15 cellular contexts compared by ENCODE assay signal in genomic region chr2:101515512-101515911, GRCh38. TPM values are rescaled to one million over a fixed set of nuclear protein-coding genes. Genes with fewer than 3 reads are reported as not detected.
DNase-seq lines count a peak whose midpoint lies in the region; ATAC-seq, FAIRE-seq and TF ChIP-seq lines count a peak whose summit lies in the region.
"Had no signal": no experiment of that assay in that cellular context is flagged by ENCODE, and none has a peak within 500 bp of the region (broad histone marks: within the 10 kb centered on the region; RNA-seq: fewer than 3 reads in every experiment).

No MANE protein-coding gene starts in this region.

- H3K27me3 ChIP-seq in liver (ENCODE audit: control insufficient read depth in 4 of 4, insufficient read depth in 4 of 4, low read length in 3 of 4) (no peaks in the 10 kb centered on the region), HepG2 (ENCODE audit: control insufficient read depth in 1 of 2, insufficient read depth in 2 of 2, low read length in 2 of 2) (peaks cover 2 to 18% of the 10 kb centered on the region in 2 experiments; a peak in 1 of 5 replicates)
- H3K27me3 ChIP-seq: esophagus squamous epithelium had no signal

- no peak for TF ChIP-seq POLR2A in HepG2 (IDR thresholded peaks at IDR 0.05; ENCODE audit: insufficient read depth in 1 of 2, low read depth in 2 of 2, low read length in 2 of 2)

- no peak for FAIRE-seq in HepG2 (lab: Jason Lieb, UNC)
- FAIRE-seq: A204.1 had no signal

- CTCF ChIA-PET in HepG2 (lab: Yijun Ruan, JAX; ENCODE audit: low intra/inter-chr PET ratio, low total read pairs), result no interaction called here
- CTCF ChIA-PET in activated CD4-positive, alpha-beta T cell treated with anti-CD3 and anti-CD28 coated beads for 36 hours (lab: Charles Lee), result no interaction called here

- 39% methylated on average over 6 of the region's 6 CpGs for WGBS in liver
- WGBS in HepG2 (ENCODE audit: low lambda C conversion rate), result 63% methylated on average over 6 of the region's 6 CpGs

- no peaks in the 10 kb centered on the region for H4K20me1 ChIP-seq in HepG2 (ENCODE audit: insufficient read depth, low read length)

- H3K9me3 ChIP-seq in liver (ENCODE audit: control insufficient read depth in 4 of 4, low read length in 3 of 4) (no peaks in the 10 kb centered on the region), HepG2 (ENCODE audit: low read length) (peaks cover 8% of the 10 kb centered on the region)
- H3K9me3 ChIP-seq: esophagus squamous epithelium had no signal

- H3K36me3 Mint-ChIP-seq in activated CD4-positive, alpha-beta T cell treated with anti-CD3 and anti-CD28 coated beads for 36 hours (ENCODE audit: low read depth), result peaks cover 6% of the 10 kb centered on the region
- H3K36me3 Mint-ChIP-seq in stimulated activated naive B cell treated with anti-CD40 and anti-IgM and Interleukin-4, amounts not matched to agents 10 μg/mL and 1 μg/mL and 100 μg/mL, for 72 hours, result peaks cover 6 to 14% of the 10 kb centered on the region in 2 donors
- H3K36me3 Mint-ChIP-seq: T-cell had no signal

- peaks cover 34% of the 10 kb centered on the region for H3K4me1 Mint-ChIP-seq in activated CD4-positive, alpha-beta T cell treated with anti-CD3 and anti-CD28 coated beads for 36 hours
- H3K4me1 Mint-ChIP-seq in stimulated activated naive B cell treated with anti-CD40 and anti-IgM and Interleukin-4, amounts not matched to agents 10 μg/mL and 1 μg/mL and 100 μg/mL, for 72 hours, result peaks cover 11 to 43% of the 10 kb centered on the region in 2 donors

- peak overlapping the region in 1 of 2 donors; percentile 6 for H3K27ac ChIP-seq in liver (ENCODE audit: low read depth in 1 of 2, low read length in 2 of 2)
- H3K27ac ChIP-seq in HepG2 (ENCODE audit: extremely low read length, insufficient read depth, low read length), result no peak overlapping the region
- H3K27ac ChIP-seq: esophagus squamous epithelium, tibial artery had no signal

- BruUV-seq in HepG2 (replicated peaks; lab: Mats Ljungman, UMichigan), result no TSS peak

- H3K27ac Mint-ChIP-seq in activated CD4-positive, alpha-beta T cell treated with anti-CD3 and anti-CD28 coated beads for 36 hours, result no peak overlapping the region
- H3K27ac Mint-ChIP-seq in stimulated activated naive B cell treated with anti-CD40 and anti-IgM and Interleukin-4, amounts not matched to agents 10 μg/mL and 1 μg/mL and 100 μg/mL, for 72 hours, result no peak overlapping the region
- H3K27ac Mint-ChIP-seq: activated CD4-positive, alpha-beta T cell treated with anti-CD3 and anti-CD28 coated beads, Interleukin-2, amount 10 ng/mL, durations not matched to agents 7 days and 5 days; T-cell had no signal

- intact Hi-C loops in HepG2 (cut with micrococcal nuclease; ENCODE audit: unreplicated experiment), result loop anchor here (5.0 kb wide), 2 partner anchors 247 to 317 kb away; no protein-coding TSS in a partner anchor
- intact Hi-C loops in activated CD4-positive, alpha-beta T cell treated with anti-CD3 and anti-CD28 coated beads for 36 hours (cut with DNase I, micrococcal nuclease), result no loop called here

- H2AFZ ChIP-seq in HepG2 (ENCODE audit: low read length), result no peak overlapping the region

- no peak for TF ChIP-seq CTCF in liver (IDR thresholded peaks at IDR 0.05; ENCODE audit: low read depth, low read length, missing input control)
- TF ChIP-seq CTCF in HepG2 (CRISPR knock-in tag; IDR thresholded peaks at IDR 0.05), result no peak
- no peak for TF ChIP-seq CTCF in cardiac fibroblast (IDR thresholded peaks at IDR 0.05; ENCODE audit: low read depth, low read length)

- H3K36me3 ChIP-seq in liver (ENCODE audit: control insufficient read depth in 4 of 4, insufficient read depth in 3 of 4, low read depth in 1 of 4, low read length in 3 of 4) (no peaks in the 10 kb centered on the region), HepG2 (replicated peaks in 1 of 2; ENCODE audit: control insufficient read depth in 1 of 2, insufficient read depth in 2 of 2, low read length in 2 of 2) (no peaks in the 10 kb centered on the region)
- H3K36me3 ChIP-seq: esophagus squamous epithelium, tibial artery had no signal

- TF ChIP-seq RAD21 in liver (IDR thresholded peaks at IDR 0.05) (no peak), HepG2 (CRISPR knock-in tag; IDR thresholded peaks at IDR 0.05) (no peak)

- H3K4me2 ChIP-seq in HepG2 (ENCODE audit: low read depth, low read length), result no peak overlapping the region

- H3K9me3 Mint-ChIP-seq in activated CD4-positive, alpha-beta T cell treated with anti-CD3 and anti-CD28 coated beads for 36 hours (ENCODE audit: low read depth), result peaks cover 11% of the 10 kb centered on the region
- H3K9me3 Mint-ChIP-seq in stimulated activated naive B cell treated with anti-CD40 and anti-IgM and Interleukin-4, amounts not matched to agents 10 μg/mL and 1 μg/mL and 100 μg/mL, for 72 hours, result peaks cover 9 to 13% of the 10 kb centered on the region in 2 donors

- H3K4me3 ChIP-seq in liver (ENCODE audit: low read depth in 1 of 3, low read length in 3 of 3) (no peak overlapping the region), HepG2 (replicated peaks in 1 of 3; ENCODE audit: insufficient read depth in 1 of 3, low read depth in 2 of 3, low read length in 3 of 3) (no peak overlapping the region), cardiac fibroblast (replicated peaks in 1 of 2; ENCODE audit: low read depth in 2 of 2, low read length in 2 of 2) (no peak overlapping the region)
- H3K4me3 ChIP-seq: esophagus squamous epithelium, tibial artery had no signal

- no peaks in the 10 kb centered on the region for H3K27me3 Mint-ChIP-seq in activated CD4-positive, alpha-beta T cell treated with anti-CD3 and anti-CD28 coated beads for 36 hours
- peaks cover 8 to 9% of the 10 kb centered on the region in 2 donors for H3K27me3 Mint-ChIP-seq in stimulated activated naive B cell treated with anti-CD40 and anti-IgM and Interleukin-4, amounts not matched to agents 10 μg/mL and 1 μg/mL and 100 μg/mL, for 72 hours
- H3K27me3 Mint-ChIP-seq: T-cell had no signal

- no peak for DNase-seq in HepG2 (ENCODE audit: low spot score)
- DNase-seq in cardiac fibroblast (ENCODE audit: low read depth in 2 of 2), result peak; percentile 64 to 72
- DNase-seq in lung microvascular endothelial cell (ENCODE audit: low read depth in 2 of 2), result peak; percentile 78 to 84
- no peak for DNase-seq in activated CD4-positive, alpha-beta T cell treated with anti-CD3 and anti-CD28 coated beads for 36 hours
- no peak for DNase-seq in stimulated activated naive B cell treated with anti-CD40 and anti-IgM and Interleukin-4, amounts not matched to agents 10 μg/mL and 1 μg/mL and 100 μg/mL, for 72 hours
- no peak for DNase-seq in activated effector memory CD4-positive, alpha-beta T cell treated with anti-CD3 and anti-CD28 coated beads, Interleukin-2, amount 50 U/mL, for 16 hours
- DNase-seq: activated CD4-positive, alpha-beta T cell treated with anti-CD3 and anti-CD28 coated beads, Interleukin-2, amount 10 ng/mL, durations not matched to agents 7 days and 5 days; esophagus squamous epithelium; NCI-H226; T-cell; tibial artery had no signal

- H3K4me3 Mint-ChIP-seq in activated CD4-positive, alpha-beta T cell treated with anti-CD3 and anti-CD28 coated beads for 36 hours, result no peak overlapping the region
- no peak overlapping the region for H3K4me3 Mint-ChIP-seq in stimulated activated naive B cell treated with anti-CD40 and anti-IgM and Interleukin-4, amounts not matched to agents 10 μg/mL and 1 μg/mL and 100 μg/mL, for 72 hours
- H3K4me3 Mint-ChIP-seq: activated CD4-positive, alpha-beta T cell treated with anti-CD3 and anti-CD28 coated beads, Interleukin-2, amount 10 ng/mL, durations not matched to agents 7 days and 5 days; T-cell had no signal

- H3K9ac ChIP-seq in liver (ENCODE audit: low read depth in 1 of 2, low read length in 2 of 2), result no peak overlapping the region
- H3K9ac ChIP-seq in HepG2 (ENCODE audit: insufficient read depth, low read depth, low read length), result no peak overlapping the region

- in situ Hi-C loops in HepG2 (cut with HindIII; ENCODE audit: extremely low pct_ligation_motif_present, low pct_unique_long_range_greater_than_20kb), result loop anchor here (5.0 kb wide), 1 partner anchor 182 kb away; the partner anchor contains the start of gene MAP4K4

- H3K4me1 ChIP-seq in liver (ENCODE audit: control insufficient read depth in 4 of 4, insufficient read depth in 4 of 4, low read length in 3 of 4) (peaks cover 0 to 19% (median 4%) of the 10 kb centered on the region in 4 donors), HepG2 (ENCODE audit: insufficient read depth, low read length) (peaks cover 37% of the 10 kb centered on the region)

- POLR2A ChIA-PET in HepG2 (lab: Yijun Ruan, JAX), result interaction anchor here (0.5 to 0.8 kb wide), 2 partner anchors 41 to 185 kb away, joined by 3 read pairs; partner anchors contain the start of gene RFX8
- POLR2A ChIA-PET in activated CD4-positive, alpha-beta T cell treated with anti-CD3 and anti-CD28 coated beads for 36 hours (lab: Charles Lee), result no interaction called here

- TF ChIP-seq EP300 in HepG2 (IDR thresholded peaks at IDR 0.05; ENCODE audit: low read depth in 2 of 2, low read length in 2 of 2) (no peak), HepG2 (CRISPR knock-in tag; IDR thresholded peaks at IDR 0.05; ENCODE audit: borderline replicate concordance) (no peak)

- ATAC-seq in HepG2 (no peak), HG02798 (IDR thresholded peaks at IDR 0.05; ENCODE audit: poor library complexity, unreplicated experiment) (no peak)
- no peak for ATAC-seq in activated CD4-positive, alpha-beta T cell treated with anti-CD3 and anti-CD28 coated beads for 36 hours
- no peak for ATAC-seq in stimulated activated naive B cell treated with anti-CD40 and anti-IgM and Interleukin-4, amounts not matched to agents 10 μg/mL and 1 μg/mL and 100 μg/mL, for 72 hours (replicated peaks)
- ATAC-seq: T-cell had no signal

- no peaks in the 10 kb centered on the region for H3K79me2 ChIP-seq in HepG2 (ENCODE audit: insufficient read depth, low read length)

RNA-seq across cellular contexts. Expression of gene RFX8, which starts 40.6 kb away (rescaled TPM):
- total RNA-seq in liver (under 1 TPM; 0.08 to 0.09 TPM), HepG2 (2016; rRNA removed; fragmentation: Illumina TruSeq; extraction: Trizol) (not detected in 2 replicates), lung microvascular endothelial cell (0.22 TPM in 1 of 2 replicates, not detected in the other)
- polyA plus RNA-seq in liver (under 1 TPM in 1 of 2 donors, not detected in 1; 0.09 TPM), HepG2 (2011; rRNA removed) (not detected in 2 replicates)
- total RNA-seq in HepG2 (2016; cell fraction: cytosol; rRNA removed; fragmentation: Illumina TruSeq; extraction: Trizol; ENCODE audit: low read depth), result not detected in 2 replicates
- not detected in 2 replicates for total RNA-seq in HepG2 (2016; cell fraction: insoluble cytoplasmic fraction; rRNA removed; fragmentation: Illumina TruSeq; extraction: Trizol)
- not detected in 2 replicates for total RNA-seq in HepG2 (2016; cell fraction: membrane; rRNA removed; fragmentation: Illumina TruSeq; extraction: Trizol)
- total RNA-seq in HepG2 (2016; cell fraction: nucleus; rRNA removed; fragmentation: Illumina TruSeq; extraction: Trizol), result not detected in 2 replicates
- polyA plus RNA-seq in HepG2 (2011; cell fraction: cytosol; rRNA removed), result not detected in 2 replicates
- not detected in 2 replicates for polyA plus RNA-seq in HepG2 (2011; cell fraction: nucleus; rRNA removed)
- polyA plus RNA-seq in HepG2 (2012), result not detected in 2 replicates
- not detected in 2 replicates for polyA plus RNA-seq in HepG2 (2016; cell fraction: cytosol; fragmentation: Illumina TruSeq; extraction: Trizol; ENCODE audit: low read depth)
- not detected in 2 replicates for polyA plus RNA-seq in HepG2 (2016; cell fraction: insoluble cytoplasmic fraction; fragmentation: Illumina TruSeq; extraction: Trizol; ENCODE audit: low read depth)
- not detected in 2 replicates for polyA plus RNA-seq in HepG2 (2016; cell fraction: membrane; fragmentation: Illumina TruSeq; extraction: Trizol; ENCODE audit: low read depth)
- not detected in 2 replicates for polyA plus RNA-seq in HepG2 (2016; cell fraction: nucleus; fragmentation: Illumina TruSeq; extraction: Trizol; ENCODE audit: insufficient read depth, low read depth)
- polyA minus RNA-seq in HepG2 (2011; rRNA and poly(A)+ RNA removed; ENCODE audit: low replicate concordance), result not detected in 2 replicates
- polyA minus RNA-seq in HepG2 (2011; cell fraction: cytosol; rRNA and poly(A)+ RNA removed), result not detected in 2 replicates
- not detected in 2 replicates for polyA minus RNA-seq in HepG2 (2011; cell fraction: nucleus; rRNA and poly(A)+ RNA removed)
- total RNA-seq in activated CD4-positive, alpha-beta T cell treated with anti-CD3 and anti-CD28 coated beads for 36 hours, result under 1 TPM; 0.30 to 0.90 TPM
- total RNA-seq: OCI-LY7 had no signal

Comparison
In these comparisons a context has a peak if more than half of its experiments do, and no peak if none do; other contexts are left out.
1. DNase-seq: peak in cardiac fibroblast (2 of 2) and lung microvascular endothelial cell (2 of 2); none in HepG2 (single experiment), activated CD4-positive, alpha-beta T cell treated with anti-CD3 and anti-CD28 coated beads for 36 hours (single experiment), stimulated activated naive B cell treated with anti-CD40 and anti-IgM and Interleukin-4, amounts not matched to agents 10 μg/mL and 1 μg/mL and 100 μg/mL, for 72 hours (single experiment) and activated effector memory CD4-positive, alpha-beta T cell treated with anti-CD3 and anti-CD28 coated beads, Interleukin-2, amount 50 U/mL, for 16 hours (single experiment).